21 cellular contexts compared by ENCODE assay signal in the genomic region with DNA sequence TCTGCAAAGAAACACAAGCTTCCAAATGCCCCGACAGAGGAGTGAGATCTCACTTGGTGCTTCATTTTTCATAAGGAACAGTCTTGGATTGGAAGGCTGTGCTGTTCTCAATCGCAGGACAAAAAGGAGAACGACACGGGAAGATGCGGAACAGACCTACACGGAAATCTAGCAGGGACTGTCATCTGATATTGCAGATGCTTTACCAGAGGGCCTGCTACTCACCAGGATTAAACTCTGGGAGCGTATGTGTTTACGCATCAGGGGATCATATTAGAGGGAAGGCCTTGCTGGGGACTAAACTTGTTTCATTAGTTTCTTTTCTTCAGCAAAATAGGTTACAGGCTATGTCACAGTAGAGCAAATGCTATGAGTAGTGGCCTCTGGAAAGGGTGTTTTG.
"Had no signal": no experiment of that assay in that cellular context is flagged by ENCODE, and none has a peak within 500 bp of the region (broad histone marks: within the 10 kb centered on the region; RNA-seq: fewer than 3 reads in every experiment).

No MANE protein-coding gene starts in this region.

- H3K4me3 ChIP-seq: MG63 had no signal

- DNase-seq: activated CD4-positive, alpha-beta memory T cell treated with anti-CD3 and anti-CD28 coated beads for 36 hours; activated CD4-positive, alpha-beta T cell treated with anti-CD3 and anti-CD28 coated beads, Interleukin-2, amount 10 ng/mL, durations not matched to agents 7 days and 5 days; activated CD4-positive, CD25-positive, alpha-beta regulatory T cell; activated gamma-delta T cell treated with Interleukin-2 at 50 U/mL for 16 hours; activated naive CD4-positive, alpha-beta T cell treated with anti-CD3 and anti-CD28 coated beads, Interleukin-2, amount 10 ng/mL, durations not matched to agents 7 days and 5 days; activated naive CD8-positive, alpha-beta T cell treated with anti-CD3 and anti-CD28 coated beads for 36 hours; activated T-cell treated with anti-CD3 and anti-CD28 coated beads, Interleukin-2, amount 50 U/mL, for 72 hours; caudate nucleus; MG63; MV-4-11; NCI-H1092 treated with DMSO at 0.1 percent for 48 hours; NCI-H1417 treated with DMSO at 0.1 percent for 48 hours; NCI-H1694; NCI-H2029 treated with DMSO at 0.1 percent for 48 hours; NCI-H2227 treated with DMSO at 0.1 percent for 48 hours; NCI-H446 treated with DMSO at 0.1 percent for 48 hours; NCI-H526 treated with DMSO at 0.1 percent for 48 hours; SHP77 treated with DMSO at 0.1 percent for 48 hours; T-cell; T-helper 2 cell; T1000 had no signal

- ATAC-seq: activated T-cell treated with anti-CD3 and anti-CD28 coated beads, Interleukin-2, amount 50 U/mL, for 72 hours; T-cell had no signal

- H3K27me3 ChIP-seq: MG63 had no signal

- H3K9me3 ChIP-seq: MG63 had no signal

- H3K36me3 ChIP-seq: MG63 had no signal
